ENCODE assay signal across 1 cellular context in genomic region chr6:163260111-163260895, GRCh38.
TF ChIP-seq lines count a peak whose summit lies in the region.

No MANE protein-coding gene starts in this region.

TF ChIP-seq in SK-N-SH, 30 proteins besides CTCF, POLR2A, EP300 and RAD21 (continued from another document):
- TF ChIP-seq REST (IDR thresholded peaks at IDR 0.05; ENCODE audit: low read depth, low read length) (no peak), SIN3A (IDR thresholded peaks at IDR 0.05; ENCODE audit: borderline replicate concordance, low read depth, low read length) (no peak), POLR2AphosphoS5 (IDR thresholded peaks at IDR 0.05; ENCODE audit: low read depth, low read length) (no peak)
